Comparison of ENCODE assay signal across 8 cellular contexts in the genomic region with DNA sequence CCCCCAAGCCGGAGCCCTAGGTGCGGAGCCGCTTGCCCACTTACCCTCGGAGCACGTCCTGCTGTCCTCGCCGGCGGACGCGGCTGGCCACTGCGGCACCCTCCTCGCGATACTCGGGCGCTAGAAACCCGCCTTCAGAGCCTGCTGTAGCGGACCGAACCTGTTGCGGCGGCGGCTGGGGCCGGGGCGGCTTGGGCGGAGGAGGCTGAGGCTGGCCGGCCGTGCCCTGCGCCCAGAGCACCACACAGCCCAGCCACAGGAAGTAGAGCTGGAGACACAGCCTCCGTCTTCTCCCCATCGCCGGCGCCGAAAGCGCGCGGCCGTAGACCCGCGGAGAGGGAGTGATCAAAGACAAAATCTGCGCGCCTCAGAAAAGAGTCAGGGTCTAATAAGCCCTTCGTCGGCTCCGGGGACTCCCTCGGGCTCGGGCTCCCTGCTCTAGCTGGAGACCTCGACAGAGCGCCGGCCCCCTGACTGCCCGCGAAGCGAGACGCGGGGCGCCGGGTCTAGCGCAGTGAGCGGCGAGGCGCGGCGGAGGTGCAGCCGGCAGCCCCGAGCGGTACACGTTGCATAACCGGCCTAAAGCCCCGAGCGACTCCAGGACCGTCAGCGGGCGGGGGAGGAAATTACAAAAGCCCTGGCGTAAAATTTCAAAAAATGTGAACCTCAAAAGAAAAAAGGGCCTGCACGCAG. TPM values are rescaled to one million over a fixed set of nuclear protein-coding genes. Genes with fewer than 3 reads are reported as not detected.
DNase-seq lines count a peak whose midpoint lies in the region; ATAC-seq and TF ChIP-seq lines count a peak whose summit lies in the region.

No MANE protein-coding gene starts in this region.

- under 1% methylated on average over 59 of the region's 73 CpGs for WGBS in prostate gland

- no peaks in the 10 kb centered on the region for H3K9me3 ChIP-seq in prostate gland

- no peak for TF ChIP-seq CTCF in prostate gland (IDR thresholded peaks at IDR 0.05)

- no peak for ATAC-seq in GM18520 (IDR thresholded peaks at IDR 0.05; ENCODE audit: unreplicated experiment)

- H3K36me3 ChIP-seq in prostate gland: no peaks in the 10 kb centered on the region

- peak overlapping the region; percentile 38 to 39 for H3K4me3 ChIP-seq in prostate gland

- intact Hi-C loops in cardiac septum (cut with DNase I) (no loop called here), prostate gland (cut with DNase I) (no loop called here)

- H3K27me3 ChIP-seq in prostate gland (replicated peaks; ENCODE audit: insufficient read depth): no peaks in the 10 kb centered on the region

- peak; percentile 3 for DNase-seq in activated CD4-positive, alpha-beta T cell treated with anti-CD3 and anti-CD28 coated beads for 48 hours
- DNase-seq in activated CD4-positive, alpha-beta T cell treated with anti-CD3 and anti-CD28 coated beads for 1 hour: no peak
- DNase-seq in T1000 (lab: John Stamatoyannopoulos, UW): peak; percentile 28
- DNase-seq in cardiac septum (ENCODE audit: low spot score): peak; percentile 81
- DNase-seq in prostate gland (ENCODE audit: low spot score): no peak
- no peak for DNase-seq in activated CD8-positive, alpha-beta memory T cell treated with anti-CD3 and anti-CD28 coated beads, Interleukin-2, amount 50 U/mL, for 48 hours
- DNase-seq in activated CD4-positive, alpha-beta T cell treated with anti-CD3 and anti-CD28 coated beads, Interleukin-2, amount 50 U/mL, for 1 hour: no peak

- no peak overlapping the region for H3K27ac ChIP-seq in prostate gland

- TF ChIP-seq POLR2A in prostate gland (IDR thresholded peaks at IDR 0.05): no peak

- no peaks in the 10 kb centered on the region for H3K4me1 ChIP-seq in prostate gland (replicated peaks)

RNA-seq across cellular contexts. Expression of a gene that starts 0.6 kb away (rescaled TPM):
- total RNA-seq in cardiac septum (7.1 TPM), prostate gland (1 to 10 TPM in 1 of 2 donors, under 1 TPM in 1; 0.82 to 6.6 TPM)

Comparison
In these comparisons a context has a peak if more than half of its experiments do, and no peak if none do; other contexts are left out.
1. DNase-seq: peak in activated CD4-positive, alpha-beta T cell treated with anti-CD3 and anti-CD28 coated beads for 48 hours (single experiment), T1000 (single experiment) and cardiac septum (single experiment); none in activated CD4-positive, alpha-beta T cell treated with anti-CD3 and anti-CD28 coated beads for 1 hour (single experiment), prostate gland (single experiment), activated CD8-positive, alpha-beta memory T cell treated with anti-CD3 and anti-CD28 coated beads, Interleukin-2, amount 50 U/mL, for 48 hours (single experiment) and activated CD4-positive, alpha-beta T cell treated with anti-CD3 and anti-CD28 coated beads, Interleukin-2, amount 50 U/mL, for 1 hour (single experiment).